In genomic region chr5:74415695-74416102, GRCh38 we compare ENCODE assay signal across 1 cellular context.
TF ChIP-seq lines count a peak whose summit lies in the region.

No MANE protein-coding gene starts in this region.

TF ChIP-seq in HepG2, 621 proteins besides CTCF, POLR2A, EP300 and RAD21 (continued from another document and continues in another):
- TF ChIP-seq ZNF574 (CRISPR knock-in tag; IDR thresholded peaks at IDR 0.05): no peak
- TF ChIP-seq ZNF317 (CRISPR knock-in tag; IDR thresholded peaks at IDR 0.05): peak; percentile 98
- TF ChIP-seq SOX6 (IDR thresholded peaks at IDR 0.05): no peak
- peak; percentile 86 for TF ChIP-seq SOX6 (CRISPR knock-in tag; IDR thresholded peaks at IDR 0.05)
- no peak for TF ChIP-seq TRAFD1 (CRISPR knock-in tag; IDR thresholded peaks at IDR 0.05; ENCODE audit: borderline replicate concordance)
- TF ChIP-seq ZNF710 (CRISPR knock-in tag; IDR thresholded peaks at IDR 0.05; ENCODE audit: borderline replicate concordance): 0 out of 2 replicates have a peak, but pooled peaks have one; percentile 46
- TF ChIP-seq GFI1 (CRISPR knock-in tag; IDR thresholded peaks at IDR 0.05; ENCODE audit: borderline replicate concordance): peak; percentile 77
- TF ChIP-seq HDAC2 (CRISPR knock-in tag; IDR thresholded peaks at IDR 0.05): peak; percentile 70
- peak; percentile 56; the same call in 1 of the 2 replicates for TF ChIP-seq FOSL2 (CRISPR knock-in tag; IDR thresholded peaks at IDR 0.05)
- TF ChIP-seq NCOA2 (CRISPR knock-in tag; IDR thresholded peaks at IDR 0.05): peak; percentile 76
- TF ChIP-seq DRAP1 (CRISPR knock-in tag; IDR thresholded peaks at IDR 0.05): peak; percentile 47; the same call in 1 of the 2 replicates
- TF ChIP-seq FOXJ3 (CRISPR knock-in tag; IDR thresholded peaks at IDR 0.05; ENCODE audit: borderline replicate concordance): peak; percentile 60; the same call in 1 of the 2 replicates
- no peak for TF ChIP-seq KDM4B (CRISPR knock-in tag; IDR thresholded peaks at IDR 0.05)
- no peak for TF ChIP-seq GABPA (IDR thresholded peaks at IDR 0.05; ENCODE audit: low read depth, low read length)
- TF ChIP-seq GABPA (CRISPR knock-in tag; IDR thresholded peaks at IDR 0.05; ENCODE audit: low read depth): 0 out of 2 replicates have a peak, but pooled peaks have one; percentile 27
- peak; percentile 63; the same call in 1 of the 2 replicates for TF ChIP-seq AHDC1 (CRISPR knock-in tag; IDR thresholded peaks at IDR 0.05; ENCODE audit: borderline replicate concordance)
- TF ChIP-seq SALL1 (CRISPR knock-in tag; IDR thresholded peaks at IDR 0.05): peak; percentile 78
- TF ChIP-seq TFAP4 (IDR thresholded peaks at IDR 0.05; ENCODE audit: borderline replicate concordance, low read depth): peak; percentile 86; the same call in 1 of the 2 replicates
- 0 out of 2 replicates have a peak, but pooled peaks have one; percentile 51 for TF ChIP-seq ZNF205 (CRISPR knock-in tag; IDR thresholded peaks at IDR 0.05)
- TF ChIP-seq KDM5A (IDR thresholded peaks at IDR 0.05; ENCODE audit: borderline replicate concordance, low read length): no peak
- TF ChIP-seq RCOR2 (CRISPR knock-in tag; IDR thresholded peaks at IDR 0.05): peak; percentile 45
- peak; percentile 63 for TF ChIP-seq HNF4A (CRISPR knock-in tag; IDR thresholded peaks at IDR 0.05)
- TF ChIP-seq ASH2L (IDR thresholded peaks at IDR 0.05; ENCODE audit: insufficient read length, low read depth, low read length): peak; percentile 23
- TF ChIP-seq PHF5A (CRISPR knock-in tag; IDR thresholded peaks at IDR 0.05; ENCODE audit: low read depth, unreplicated experiment): no peak
- no peak; the same call in 1 of the 2 replicates for TF ChIP-seq ZNF788 (CRISPR knock-in tag; IDR thresholded peaks at IDR 0.05; ENCODE audit: borderline replicate concordance)
- TF ChIP-seq THAP7 (CRISPR knock-in tag; IDR thresholded peaks at IDR 0.05): no peak
- peak; percentile 76; the same call in 1 of the 2 replicates for TF ChIP-seq ZNF878 (CRISPR knock-in tag; IDR thresholded peaks at IDR 0.05)
- peak; percentile 86 for TF ChIP-seq ISL2 (CRISPR knock-in tag; IDR thresholded peaks at IDR 0.05)
- peak; percentile 29; the same call in 1 of the 2 replicates for TF ChIP-seq POGZ (CRISPR knock-in tag; IDR thresholded peaks at IDR 0.05)
- TF ChIP-seq THRA (CRISPR knock-in tag; IDR thresholded peaks at IDR 0.05; ENCODE audit: borderline replicate concordance): peak; percentile 52; the same call in 1 of the 2 replicates
- TF ChIP-seq PHB2 (IDR thresholded peaks at IDR 0.05; ENCODE audit: partially characterized antibody): no peak
- no peak for TF ChIP-seq ZNF776 (CRISPR knock-in tag; IDR thresholded peaks at IDR 0.05)
- peak; percentile 34 for TF ChIP-seq TARDBP (CRISPR knock-in tag; IDR thresholded peaks at IDR 0.05)
- TF ChIP-seq NCOA5 (CRISPR knock-in tag; IDR thresholded peaks at IDR 0.05): no peak
- peak; percentile 81 for TF ChIP-seq FOXA3 (CRISPR knock-in tag; IDR thresholded peaks at IDR 0.05)
- peak; percentile 74; the same call in 1 of the 2 replicates for TF ChIP-seq RXRB (CRISPR knock-in tag; IDR thresholded peaks at IDR 0.05; ENCODE audit: borderline replicate concordance)
- peak; percentile 37; the same call in 1 of the 2 replicates for TF ChIP-seq ZNF362 (CRISPR knock-in tag; IDR thresholded peaks at IDR 0.05; ENCODE audit: borderline replicate concordance)
- TF ChIP-seq ZGPAT (CRISPR knock-in tag; IDR thresholded peaks at IDR 0.05): peak; percentile 52; the same call in 1 of the 2 replicates
- TF ChIP-seq ELF3 (CRISPR knock-in tag; IDR thresholded peaks at IDR 0.05): peak; percentile 99
- TF ChIP-seq RBFOX2 (IDR thresholded peaks at IDR 0.05; ENCODE audit: low read depth, low read length): no peak
